In the genomic region with DNA sequence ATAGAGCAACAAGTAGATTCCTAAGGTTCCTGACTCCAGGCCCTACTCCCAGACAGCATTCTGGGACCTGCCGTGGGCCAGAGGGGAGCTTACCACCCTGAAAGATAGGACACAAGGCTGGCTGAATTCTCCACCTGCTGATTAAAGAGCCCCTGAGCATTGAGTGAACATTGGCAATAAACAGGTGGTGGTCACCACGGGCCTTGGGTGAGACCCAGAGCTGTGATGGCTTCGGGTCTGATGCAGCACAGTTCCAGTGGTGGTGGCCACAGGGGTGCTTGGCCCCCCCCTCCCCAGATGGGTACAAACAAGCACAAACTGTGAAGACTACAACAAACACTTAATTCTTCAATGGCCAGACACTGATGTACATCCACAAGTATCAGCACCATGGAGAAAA, we compare ENCODE assay signal across 28 cellular contexts.
"Had no signal": no experiment of that assay in that cellular context is flagged by ENCODE, and none has a peak within 500 bp of the region (broad histone marks: within the 10 kb centered on the region; RNA-seq: fewer than 3 reads in every experiment).

No MANE protein-coding gene starts in this region.

- H3K27ac Mint-ChIP-seq: dendritic cell treated with granulocyte-macrophage colony-stimulating factor and Interleukin-4, amounts not matched to agents 40 ng/mL and 50 ng/mL, for 4 days; effector memory CD8-positive, alpha-beta T cell; endodermal cell had no signal

- H3K4me3 Mint-ChIP-seq: dendritic cell treated with granulocyte-macrophage colony-stimulating factor and Interleukin-4, amounts not matched to agents 40 ng/mL and 50 ng/mL, for 4 days; effector memory CD8-positive, alpha-beta T cell; endodermal cell had no signal

- H3K9me3 Mint-ChIP-seq: endodermal cell had no signal

- H3K4me1 Mint-ChIP-seq: endodermal cell had no signal

- ATAC-seq: effector memory CD8-positive, alpha-beta T cell; esophagus mucosa; foreskin keratinocyte; gastrocnemius medialis; gastroesophageal sphincter; heart left ventricle; heart right ventricle had no signal

- H3K36me3 ChIP-seq: colonic mucosa, esophagus muscularis mucosa, esophagus squamous epithelium, gastrocnemius medialis, gastroesophageal sphincter, heart left ventricle, heart right ventricle had no signal

- H3K4me1 ChIP-seq: colonic mucosa, esophagus muscularis mucosa, esophagus squamous epithelium, foreskin keratinocyte, gastrocnemius medialis, gastroesophageal sphincter, heart left ventricle, heart right ventricle had no signal

- H3K9me3 ChIP-seq: colonic mucosa, esophagus muscularis mucosa, esophagus squamous epithelium, gastrocnemius medialis, gastroesophageal sphincter, heart left ventricle had no signal

- DNase-seq: colonic mucosa; cortex of kidney; dermis blood vessel endothelial cell; dorsolateral prefrontal cortex; effector CD4-positive, alpha-beta T cell; effector CD8-positive, alpha-beta T cell; effector memory CD4-positive, alpha-beta T cell; effector memory CD8-positive, alpha-beta T cell; endodermal cell; erythroblast; esophagus squamous epithelium; foreskin fibroblast; foreskin keratinocyte; foreskin melanocyte; gastrocnemius medialis; glutamatergic neuron; heart left ventricle; heart right ventricle had no signal

- H3K27me3 Mint-ChIP-seq: dendritic cell treated with granulocyte-macrophage colony-stimulating factor and Interleukin-4, amounts not matched to agents 40 ng/mL and 50 ng/mL, for 4 days; effector memory CD8-positive, alpha-beta T cell had no signal

- FAIRE-seq: colon, endometrium, endothelial cell of umbilical vein, frontal cortex had no signal

- H3K27ac ChIP-seq: colonic mucosa, coronary artery, dorsolateral prefrontal cortex, epithelial cell of prostate, esophagus muscularis mucosa, esophagus squamous epithelium, foreskin keratinocyte, gastrocnemius medialis, gastroesophageal sphincter, heart left ventricle, heart right ventricle had no signal

- H3K4me3 ChIP-seq: colonic mucosa, coronary artery, dorsolateral prefrontal cortex, esophagus muscularis mucosa, esophagus squamous epithelium, gastrocnemius medialis, gastroesophageal sphincter, heart left ventricle, heart right ventricle had no signal
